Comparison of ENCODE assay signal across 1 cellular context in the genomic region with DNA sequence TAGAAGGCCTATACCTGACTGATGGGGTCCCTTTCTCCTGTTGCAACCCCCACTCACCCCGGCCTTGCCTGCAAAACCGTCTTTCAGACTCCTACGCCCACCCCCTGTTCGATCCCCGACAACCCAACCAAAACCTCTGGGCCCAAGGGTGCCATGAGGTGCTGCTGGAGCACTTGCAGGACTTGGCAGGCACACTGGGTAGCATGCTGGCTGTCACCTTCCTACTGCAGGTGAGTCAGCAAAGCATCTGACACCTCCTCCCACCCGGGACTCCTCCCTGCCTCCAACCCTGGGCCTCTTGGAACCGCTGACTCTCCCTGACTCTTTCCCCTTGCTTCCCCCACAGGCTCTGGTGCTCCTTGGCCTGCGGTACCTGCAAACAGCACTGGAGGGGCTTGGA.
TF ChIP-seq lines count a peak whose summit lies in the region.

No MANE protein-coding gene starts in this region.

TF ChIP-seq in H1, 55 proteins besides CTCF, POLR2A, EP300 and RAD21:
- TF ChIP-seq, protein P1, sequence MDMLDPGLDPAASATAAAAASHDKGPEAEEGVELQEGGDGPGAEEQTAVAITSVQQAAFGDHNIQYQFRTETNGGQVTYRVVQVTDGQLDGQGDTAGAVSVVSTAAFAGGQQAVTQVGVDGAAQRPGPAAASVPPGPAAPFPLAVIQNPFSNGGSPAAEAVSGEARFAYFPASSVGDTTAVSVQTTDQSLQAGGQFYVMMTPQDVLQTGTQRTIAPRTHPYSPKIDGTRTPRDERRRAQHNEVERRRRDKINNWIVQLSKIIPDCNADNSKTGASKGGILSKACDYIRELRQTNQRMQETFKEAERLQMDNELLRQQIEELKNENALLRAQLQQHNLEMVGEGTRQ (IDR thresholded peaks at IDR 0.05; ENCODE audit: low read length), result no peak
- TF ChIP-seq, protein P2, sequence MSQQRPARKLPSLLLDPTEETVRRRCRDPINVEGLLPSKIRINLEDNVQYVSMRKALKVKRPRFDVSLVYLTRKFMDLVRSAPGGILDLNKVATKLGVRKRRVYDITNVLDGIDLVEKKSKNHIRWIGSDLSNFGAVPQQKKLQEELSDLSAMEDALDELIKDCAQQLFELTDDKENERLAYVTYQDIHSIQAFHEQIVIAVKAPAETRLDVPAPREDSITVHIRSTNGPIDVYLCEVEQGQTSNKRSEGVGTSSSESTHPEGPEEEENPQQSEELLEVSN (IDR thresholded peaks at IDR 0.05), result no peak
- no peak for TF ChIP-seq SUZ12 (IDR thresholded peaks at IDR 0.05; ENCODE audit: low read length)
- TF ChIP-seq CEBPB (IDR thresholded peaks at IDR 0.05; ENCODE audit: low read depth, low read length), result no peak
- TF ChIP-seq MAFK (IDR thresholded peaks at IDR 0.05; ENCODE audit: low read depth, low read length), result no peak
- TF ChIP-seq KDM1A (IDR thresholded peaks at IDR 0.05; ENCODE audit: borderline replicate concordance, low read length), result no peak
- no peak for TF ChIP-seq TCF12 (IDR thresholded peaks at IDR 0.05; ENCODE audit: low read depth, low read length)
- no peak for TF ChIP-seq RBBP5 (IDR thresholded peaks at IDR 0.05; ENCODE audit: borderline replicate concordance, low read depth, low read length)
- no peak for TF ChIP-seq KDM4A (IDR thresholded peaks at IDR 0.05; ENCODE audit: low read depth, low read length, severe bottlenecking)
- TF ChIP-seq, protein P3, sequence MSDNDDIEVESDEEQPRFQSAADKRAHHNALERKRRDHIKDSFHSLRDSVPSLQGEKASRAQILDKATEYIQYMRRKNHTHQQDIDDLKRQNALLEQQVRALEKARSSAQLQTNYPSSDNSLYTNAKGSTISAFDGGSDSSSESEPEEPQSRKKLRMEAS (IDR thresholded peaks at IDR 0.05), result no peak
- no peak for TF ChIP-seq SP4 (IDR thresholded peaks at IDR 0.05; ENCODE audit: low read length)
- no peak for TF ChIP-seq POLR2AphosphoS5 (IDR thresholded peaks at IDR 0.05; ENCODE audit: low read depth, low read length)
- TF ChIP-seq BRCA1 (IDR thresholded peaks at IDR 0.05; ENCODE audit: low read depth, low read length), result no peak
- TF ChIP-seq BACH1 (IDR thresholded peaks at IDR 0.05; ENCODE audit: low read length), result no peak
- no peak for TF ChIP-seq CTBP2 (IDR thresholded peaks at IDR 0.05; ENCODE audit: borderline replicate concordance, insufficient read depth, insufficient read length, low read length)
- TF ChIP-seq TAF1 (IDR thresholded peaks at IDR 0.05; ENCODE audit: low read depth, low read length), result no peak
- no peak for TF ChIP-seq SP1 (IDR thresholded peaks at IDR 0.05; ENCODE audit: low read depth, low read length)
- TF ChIP-seq NRF1 (IDR thresholded peaks at IDR 0.05; ENCODE audit: low read depth, low read length), result no peak
- TF ChIP-seq HDAC6 (IDR thresholded peaks at IDR 0.05; ENCODE audit: low read depth, low read length), result no peak
